In the genomic region with DNA sequence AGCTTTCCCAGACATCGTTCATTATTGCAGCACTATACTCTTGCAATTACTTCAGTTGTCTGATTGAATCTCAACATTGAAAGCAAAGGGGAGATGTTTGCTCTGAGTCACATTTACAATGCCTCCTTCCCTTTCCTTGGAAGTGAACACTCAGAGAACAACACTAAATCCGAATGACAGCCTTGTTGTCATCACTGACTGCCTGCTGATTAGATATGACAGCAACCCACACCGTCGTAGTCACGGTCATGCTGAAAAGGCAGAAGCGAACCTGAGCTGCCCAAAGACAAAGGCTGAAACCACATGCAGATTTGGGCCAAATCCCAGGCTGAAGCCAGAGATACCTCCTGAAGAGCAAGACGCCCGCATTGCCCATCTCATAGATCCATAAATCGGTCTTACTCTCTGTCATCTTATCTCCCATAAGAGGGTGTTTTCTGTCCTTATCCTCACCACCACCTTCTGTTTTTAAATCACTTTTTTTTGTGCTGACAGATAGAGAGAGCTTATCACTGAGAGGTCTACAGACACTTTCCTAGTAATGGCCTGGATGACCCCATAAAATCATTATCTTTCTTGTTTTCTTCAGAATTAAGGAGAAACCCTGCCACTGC, we compare ENCODE assay signal across 11 cellular contexts.
"Had no signal": no experiment of that assay in that cellular context is flagged by ENCODE, and none has a peak within 500 bp of the region (broad histone marks: within the 10 kb centered on the region; RNA-seq: fewer than 3 reads in every experiment).

No MANE protein-coding gene starts in this region.

- H3K36me3 ChIP-seq: brain microvascular endothelial cell, thoracic aorta had no signal

- H3K27ac ChIP-seq: brain microvascular endothelial cell had no signal

- ATAC-seq: activated T-cell treated with anti-CD3 and anti-CD28 coated beads, Interleukin-2, amount 50 U/mL, for 4 hours; esophagus mucosa; naive thymus-derived CD8-positive, alpha-beta T cell had no signal

- H3K4me3 ChIP-seq: stomach, thoracic aorta had no signal

- H3K9me3 ChIP-seq: stomach, thoracic aorta had no signal

- DNase-seq: activated CD4-positive, alpha-beta T cell treated with anti-CD3 and anti-CD28 coated beads for 1 hour; activated CD4-positive, alpha-beta T cell treated with anti-CD3 and anti-CD28 coated beads, Interleukin-2, amount 50 U/mL, for 48 hours; activated effector memory CD4-positive, alpha-beta T cell treated with anti-CD3 and anti-CD28 coated beads, Interleukin-2, amount 50 U/mL, for 16 hours; activated T-cell treated with anti-CD3 and anti-CD28 coated beads, Interleukin-2, amount 50 U/mL, for 4 hours; brain microvascular endothelial cell; kidney glomerular epithelial cell; midbrain; naive thymus-derived CD8-positive, alpha-beta T cell; stomach had no signal

- H3K4me1 ChIP-seq: stomach had no signal

- H3K27me3 ChIP-seq: brain microvascular endothelial cell, stomach had no signal
